12 cellular contexts compared by ENCODE assay signal in the genomic region with DNA sequence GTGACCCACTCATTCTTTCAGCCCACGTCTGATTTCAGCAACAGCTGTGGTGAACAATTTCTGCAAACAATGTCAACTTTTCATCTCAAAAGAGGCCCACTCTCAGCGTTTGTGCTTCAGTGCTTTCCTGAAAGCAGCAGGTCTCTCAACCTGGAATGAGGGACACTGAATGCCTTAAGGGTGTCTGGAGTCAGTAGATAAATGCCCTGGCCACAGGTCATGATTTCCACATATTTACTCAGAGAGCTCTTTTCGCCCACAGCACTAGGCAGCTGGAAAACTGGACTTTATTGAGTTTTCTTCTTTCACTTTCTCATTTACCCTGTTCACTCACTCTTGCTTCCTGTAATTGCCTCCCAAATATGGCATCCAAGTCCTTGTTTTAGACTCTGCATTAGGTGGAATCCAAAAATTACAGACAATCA. TPM values are rescaled to one million over a fixed set of nuclear protein-coding genes. Genes with fewer than 3 reads are reported as not detected.
A peak's percentile ranks its signal among the peaks of the same experiment; 100 is the strongest.
DNase-seq lines count a peak whose midpoint lies in the region; ATAC-seq and TF ChIP-seq lines count a peak whose summit lies in the region.
"Had no signal": no experiment of that assay in that cellular context is flagged by ENCODE, and none has a peak within 500 bp of the region (broad histone marks: within the 10 kb centered on the region; RNA-seq: fewer than 3 reads in every experiment).

No MANE protein-coding gene starts in this region.

- H3K36me3 ChIP-seq in esophagus muscularis mucosa: no peaks in the 10 kb centered on the region

- H3K27ac ChIP-seq in esophagus muscularis mucosa (replicated peaks in 1 of 4): no peak overlapping the region

- no peaks in the 10 kb centered on the region for H3K9me3 ChIP-seq in esophagus muscularis mucosa

- no peak for TF ChIP-seq CTCF in GM13976 (IDR thresholded peaks at IDR 0.05; ENCODE audit: borderline replicate concordance, control extremely low read depth, extremely low read depth, insufficient read depth, missing control alignments)
- no peak for TF ChIP-seq CTCF in esophagus muscularis mucosa (IDR thresholded peaks at IDR 0.05)

- no peaks in the 10 kb centered on the region for H3K27me3 ChIP-seq in esophagus muscularis mucosa

- no peak for TF ChIP-seq POLR2A in esophagus muscularis mucosa (IDR thresholded peaks at IDR 0.05; ENCODE audit: low read depth)

- in situ Hi-C loops in GM13976 (cut with MboI; ENCODE audit: low sequenced_read_pairs, unreplicated experiment): no loop called here

- no peak for TF ChIP-seq EP300 in esophagus muscularis mucosa (IDR thresholded peaks at IDR 0.05)

- peak; percentile 46 for DNase-seq in left lobe of liver (ENCODE audit: low spot score)
- DNase-seq in GM13976 (ENCODE audit: low spot score): no peak
- DNase-seq in esophagus muscularis mucosa (ENCODE audit: extremely low spot score): no peak
- no peak for DNase-seq in NOMO-1 treated with dmso at 0.1 percent for 144 hours (lab: John Stamatoyannopoulos, UW; ENCODE audit: unreplicated experiment)
- DNase-seq in stimulated activated CD4-positive, alpha-beta T cell treated with anti-CD3 and anti-CD28 coated beads, Interleukin-4, amount 100 ng/mL, for 1 hour: no peak
- DNase-seq: CD8-positive, alpha-beta T cell; mammary epithelial cell had no signal

- no peak overlapping the region for H3K4me3 ChIP-seq in esophagus muscularis mucosa

- H3K4me1 ChIP-seq in esophagus muscularis mucosa: no peaks in the 10 kb centered on the region

- intact Hi-C loops in esophagus muscularis mucosa (cut with DNase I): no loop called here

- 20% methylated on average over 3 of the region's 3 CpGs for WGBS in esophagus muscularis mucosa

- peak; percentile 79 for ATAC-seq in GM18511 (IDR thresholded peaks at IDR 0.05; ENCODE audit: unreplicated experiment)
- ATAC-seq in GM21529 (IDR thresholded peaks at IDR 0.05; ENCODE audit: unreplicated experiment): peak; percentile 75
- ATAC-seq in HG03159 (IDR thresholded peaks at IDR 0.05; ENCODE audit: unreplicated experiment): peak; percentile 73
- peak; percentile 99 for ATAC-seq in left lobe of liver
- ATAC-seq: CD8-positive, alpha-beta T cell had no signal

RNA-seq across cellular contexts. Expression of a gene that starts 52.8 kb away (rescaled TPM):
- total RNA-seq in left lobe of liver (not detected), esophagus muscularis mucosa (1 to 10 TPM in 1 of 4 donors, under 1 TPM in 2, not detected in 1; 0.39 to 1.0 (median 0.66) TPM)
- total RNA-seq: CD8-positive, alpha-beta T cell; mammary epithelial cell; skeletal muscle tissue; T-helper 1 cell treated with Interleukin-12 subunit alpha and Interleukin-12 subunit beta and Interleukin-4 antibody, amounts not matched to agents 30 ng/mL and 1 ng/mL, for 36 hours had no signal
